ENCODE assay signal across 8 cellular contexts in the genomic region with DNA sequence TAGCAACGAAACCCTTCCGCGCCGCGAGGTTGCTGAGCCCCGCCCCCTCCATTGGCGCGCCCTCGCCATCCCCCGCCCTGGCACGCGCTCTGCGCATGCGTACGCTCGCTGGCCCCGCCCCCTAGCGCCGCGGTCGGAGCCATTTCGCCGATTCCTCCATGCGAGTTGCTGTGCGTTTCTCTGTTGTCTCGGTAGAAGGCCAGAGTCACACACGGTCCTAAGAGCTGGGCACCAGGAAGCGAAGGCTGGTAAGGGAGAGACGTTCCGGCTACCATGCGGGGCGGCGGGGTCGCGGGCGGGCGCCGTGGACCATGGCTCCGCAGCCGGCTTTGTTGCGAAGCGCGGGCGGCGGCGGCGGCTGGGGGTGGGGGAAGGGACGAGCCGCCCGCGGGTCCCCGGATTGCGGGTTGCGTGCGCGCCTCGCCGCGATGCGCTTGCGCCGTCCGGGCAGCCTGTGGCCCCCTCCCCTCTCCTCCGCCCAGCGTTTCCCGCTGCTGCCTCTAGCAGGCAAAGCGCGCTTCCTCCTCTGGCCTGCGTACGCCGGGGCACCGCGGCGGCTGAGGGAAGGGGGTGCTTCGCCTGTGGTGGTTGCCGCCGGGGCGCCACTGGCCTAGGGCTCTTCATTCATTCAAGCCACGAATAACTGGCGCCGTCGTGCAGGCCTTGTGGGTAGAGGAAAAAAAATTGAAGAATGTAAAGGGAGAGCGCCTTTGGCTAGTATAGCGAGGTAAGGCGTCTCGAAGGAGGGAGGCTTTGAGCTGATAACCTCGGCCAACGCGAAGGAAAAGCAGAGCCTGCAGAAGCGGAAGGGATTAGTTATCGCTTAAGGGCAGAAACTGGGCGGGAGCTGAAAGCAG. TPM values are rescaled to one million over a fixed set of nuclear protein-coding genes. Genes with fewer than 3 reads are reported as not detected.
DNase-seq lines count a peak whose midpoint lies in the region; ATAC-seq and TF ChIP-seq lines count a peak whose summit lies in the region.

A gene (plus strand): TSS at position 139 of the 857 bp plus-strand sequence. CDS start 3,220 bp downstream, outside the sequence.

- DNase-seq in NCI-H1694 treated with DMSO at 0.1 percent for 48 hours (lab: John Stamatoyannopoulos, UW) (peak; percentile 75), T-helper 17 cell (peak; percentile 94 to 98 (median 97)), right atrium auricular region (ENCODE audit: low spot score) (peak; percentile 92), pulmonary artery endothelial cell (ENCODE audit: low read depth, low spot score) (peak; percentile 58), uterus (peak; percentile 94)

- peak within 1 kb of the TSS; percentile 98 for H3K4me3 Mint-ChIP-seq in T-helper 17 cell

- peaks cover 4% of the 10 kb centered on the region for H3K36me3 Mint-ChIP-seq in T-helper 17 cell (ENCODE audit: low read depth)

- H3K9me3 ChIP-seq in T-helper 17 cell (ENCODE audit: control insufficient read depth, low read length, poor library complexity, severe bottlenecking) (no peaks in the 10 kb centered on the region), right atrium auricular region (no peaks in the 10 kb centered on the region), uterus (no peaks in the 10 kb centered on the region)

- peaks cover 0 to 27% of the 10 kb centered on the region in 2 donors for H3K4me1 ChIP-seq in right atrium auricular region
- peaks cover 0 to 4% of the 10 kb centered on the region in 2 donors for H3K4me1 ChIP-seq in uterus

- H3K4me3 ChIP-seq in right atrium auricular region = peak within 1 kb of the TSS; percentile 69 to 79
- H3K4me3 ChIP-seq in uterus = peak within 1 kb of the TSS; percentile 60 to 64

- TF ChIP-seq POLR2A in uterus (IDR thresholded peaks at IDR 0.05) = peak; percentile 84 to 95

- H3K27me3 ChIP-seq in right atrium auricular region (no peaks in the 10 kb centered on the region), uterus (no peaks in the 10 kb centered on the region)

- peak in 1 of 2 donors; percentile 32 for TF ChIP-seq CTCF in right atrium auricular region (IDR thresholded peaks at IDR 0.05)
- TF ChIP-seq CTCF in uterus (IDR thresholded peaks at IDR 0.05) = peak in 1 of 4 experiments; percentile 38

- ATAC-seq in GM18498 (IDR thresholded peaks at IDR 0.05; ENCODE audit: unreplicated experiment) (peak; percentile 82), HG02938 (IDR thresholded peaks at IDR 0.05; ENCODE audit: unreplicated experiment) (peak; percentile 72), T-helper 17 cell (peak; percentile 86)

- intact Hi-C loops in uterus (cut with DNase I; ENCODE audit: low total_unique reads) = no loop called here

- no peaks in the 10 kb centered on the region for H3K27me3 Mint-ChIP-seq in T-helper 17 cell

- H3K36me3 ChIP-seq in right atrium auricular region (peaks cover 9% of the 10 kb centered on the region), uterus (no peaks in the 10 kb centered on the region)

- H3K27ac ChIP-seq in angular gyrus (ENCODE audit: low read depth, low read length) = peak within 1 kb of the TSS; percentile 94
- H3K27ac ChIP-seq in right atrium auricular region = peak within 1 kb of the TSS; percentile 92 to 96
- peak within 1 kb of the TSS; percentile 94 to 95 for H3K27ac ChIP-seq in uterus

- peaks cover 36% of the 10 kb centered on the region for H3K4me1 Mint-ChIP-seq in T-helper 17 cell

- peak within 1 kb of the TSS; percentile 97 for H3K27ac Mint-ChIP-seq in T-helper 17 cell

RNA-seq across cellular contexts. Expression of the gene that starts here (rescaled TPM):
- total RNA-seq in T-helper 17 cell = 100 to 1,000 TPM; 273 to 300 TPM
- 10 to 100 TPM; 44.7 to 55.5 TPM for total RNA-seq in right atrium auricular region
- total RNA-seq in pulmonary artery endothelial cell = 190 and 272 TPM in 2 replicates
- 100 to 1,000 TPM in 3 of 4 donors, 10 to 100 TPM in 1; 70.0 to 227 (median 151) TPM for total RNA-seq in uterus

Comparison
In these comparisons a context has a peak if more than half of its experiments do, and no peak if none do; other contexts are left out.
1. Peak in every context shown above with its lines: DNase-seq, ATAC-seq, H3K4me3 ChIP-seq and H3K27ac ChIP-seq.